10 cellular contexts compared by ENCODE assay signal in genomic region chr15:67523337-67523736, GRCh38. TPM values are rescaled to one million over a fixed set of nuclear protein-coding genes. Genes with fewer than 3 reads are reported as not detected.
DNase-seq lines count a peak whose midpoint lies in the region; ATAC-seq lines count a peak whose summit lies in the region.
"Had no signal": no experiment of that assay in that cellular context is flagged by ENCODE, and none has a peak within 500 bp of the region (broad histone marks: within the 10 kb centered on the region; RNA-seq: fewer than 3 reads in every experiment).

No MANE protein-coding gene starts in this region.

- H3K27me3 ChIP-seq in ACC112 (ENCODE audit: insufficient read depth, low read length): no peaks in the 10 kb centered on the region
- H3K27me3 ChIP-seq in GM23248 (replicated peaks; ENCODE audit: insufficient read depth): no peaks in the 10 kb centered on the region
- H3K27me3 ChIP-seq in mesenchymal stem cell (ENCODE audit: control insufficient read depth in 1 of 2, insufficient read depth in 1 of 2, low read length in 2 of 2): no peaks in the 10 kb centered on the region
- no peaks in the 10 kb centered on the region for H3K27me3 ChIP-seq in aorta (ENCODE audit: control insufficient read depth in 1 of 2, insufficient read depth in 2 of 2, low read length in 1 of 2)

- H3K4me1 ChIP-seq in ACC112 (ENCODE audit: control insufficient read depth, insufficient read depth, low read length, unreplicated experiment) (peaks cover 21% of the 10 kb centered on the region), GM23248 (ENCODE audit: insufficient read depth) (peaks cover 27% of the 10 kb centered on the region), mesenchymal stem cell (ENCODE audit: control insufficient read depth, insufficient read depth, low read depth, low read length) (peaks cover 6% of the 10 kb centered on the region), aorta (ENCODE audit: control insufficient read depth in 1 of 2, insufficient read depth in 2 of 2, low read length in 2 of 2) (no peaks in the 10 kb centered on the region)

- peak overlapping the region; percentile 99 for H3K4me2 ChIP-seq in GM23248 (ENCODE audit: unreplicated experiment)
- H3K4me2 ChIP-seq in mesenchymal stem cell (ENCODE audit: low read length, poor library complexity, severe bottlenecking): no peak overlapping the region

- POLR2A ChIA-PET in activated CD8-positive, alpha-beta T cell treated with anti-CD3 and anti-CD28 coated beads, Interleukin-2, amount 10 ng/mL, durations not matched to agents 7 days and 5 days (lab: Charles Lee): no interaction called here

- no peak overlapping the region for H2BK15ac ChIP-seq in mesenchymal stem cell (ENCODE audit: low read depth, poor library complexity, severe bottlenecking)

- H2BK5ac ChIP-seq in mesenchymal stem cell (ENCODE audit: low read depth, low read length, poor library complexity, severe bottlenecking): no peak overlapping the region

- H3K79me2 ChIP-seq in ACC112 (ENCODE audit: control insufficient read depth, insufficient read depth, low read length, unreplicated experiment): peaks cover 37% of the 10 kb centered on the region
- peaks cover 57% of the 10 kb centered on the region for H3K79me2 ChIP-seq in GM23248 (ENCODE audit: insufficient read depth)

- DNase-seq in GM23248 (no peak), mesenchymal stem cell (no peak), NCI-H2029 treated with DMSO at 0.1 percent for 48 hours (lab: John Stamatoyannopoulos, UW) (no peak), aorta (no peak), NCI-H187 (lab: John Stamatoyannopoulos, UW) (no peak), DMS 273 treated with DMSO at 0.1 percent for 48 hours (lab: John Stamatoyannopoulos, UW) (no peak)
- DNase-seq in activated CD8-positive, alpha-beta T cell treated with anti-CD3 and anti-CD28 coated beads, Interleukin-2, amount 10 ng/mL, durations not matched to agents 7 days and 5 days: no peak
- DNase-seq: COR-L47, NCI-H526 treated with DMSO at 0.1 percent for 48 hours had no signal

- peak overlapping the region; percentile 15 for H3K4me3 Mint-ChIP-seq in activated CD8-positive, alpha-beta T cell treated with anti-CD3 and anti-CD28 coated beads, Interleukin-2, amount 10 ng/mL, durations not matched to agents 7 days and 5 days

- H3K9ac ChIP-seq in GM23248: peak overlapping the region; percentile 96
- H3K9ac ChIP-seq in mesenchymal stem cell (ENCODE audit: low read length): peak overlapping the region; percentile 98

- H3K23ac ChIP-seq in mesenchymal stem cell (ENCODE audit: low read length in 2 of 2): no peak overlapping the region

- H3K27ac Mint-ChIP-seq in activated CD8-positive, alpha-beta T cell treated with anti-CD3 and anti-CD28 coated beads, Interleukin-2, amount 10 ng/mL, durations not matched to agents 7 days and 5 days: no peak overlapping the region

- no peaks in the 10 kb centered on the region for H3K9me3 Mint-ChIP-seq in activated CD8-positive, alpha-beta T cell treated with anti-CD3 and anti-CD28 coated beads, Interleukin-2, amount 10 ng/mL, durations not matched to agents 7 days and 5 days (ENCODE audit: insufficient read depth)

- intact Hi-C loops in aorta (cut with DNase I): loop anchor here in 1 of 2 donors (10.0 kb wide), 1 partner anchor 311 kb away; no protein-coding TSS in a partner anchor

- H3K4me1 Mint-ChIP-seq in activated CD8-positive, alpha-beta T cell treated with anti-CD3 and anti-CD28 coated beads, Interleukin-2, amount 10 ng/mL, durations not matched to agents 7 days and 5 days (ENCODE audit: low read depth): peaks cover 24% of the 10 kb centered on the region

- H3K9me3 ChIP-seq in GM23248 (ENCODE audit: low read depth) (no peaks in the 10 kb centered on the region), mesenchymal stem cell (ENCODE audit: control insufficient read depth, low read length) (no peaks in the 10 kb centered on the region), aorta (ENCODE audit: control insufficient read depth, low read length) (no peaks in the 10 kb centered on the region)

- no peak overlapping the region for H4K91ac ChIP-seq in mesenchymal stem cell (ENCODE audit: low read length)

- 40 to 62% methylated on average over 1 of the region's 1 CpG for WGBS in GM23248 (ENCODE audit: low coverage in 1 of 2, low lambda C conversion rate in 2 of 2, missing lambda C conversion rate in 2 of 2), 2 experiments
- no CpG with 5 or more reads among the region's 1 CpG for WGBS in mesenchymal stem cell
- WGBS in aorta, 2 donors: 87 to 97% methylated on average over 1 of the region's 1 CpG

- no peak overlapping the region for H2AK5ac ChIP-seq in mesenchymal stem cell (ENCODE audit: low read length, severe bottlenecking)

- H4K8ac ChIP-seq in mesenchymal stem cell (ENCODE audit: low read length): no peak overlapping the region

- peaks cover 9% of the 10 kb centered on the region for H3K79me1 ChIP-seq in mesenchymal stem cell (replicated peaks; ENCODE audit: low read length, poor library complexity, severe bottlenecking)

- H2BK120ac ChIP-seq in mesenchymal stem cell (ENCODE audit: low read depth, low read length): no peak overlapping the region

- H3K9me2 ChIP-seq in GM23248 (ENCODE audit: insufficient read depth): 0 out of 2 replicates have a peak, but pooled peaks cover 5% of the 10 kb centered on the region

- H3K14ac ChIP-seq in mesenchymal stem cell (ENCODE audit: low read length in 2 of 2): no peak overlapping the region

- H2AFZ ChIP-seq in ACC112 (ENCODE audit: low read length, unreplicated experiment): no peak overlapping the region
- no peak overlapping the region for H2AFZ ChIP-seq in GM23248
- no peak overlapping the region for H2AFZ ChIP-seq in mesenchymal stem cell (ENCODE audit: low read depth, low read length)

- peaks cover 12% of the 10 kb centered on the region for H3F3A ChIP-seq in GM23248 (ENCODE audit: insufficient read depth)

- no peak overlapping the region for H3K27ac ChIP-seq in ACC112 (ENCODE audit: low read depth, low read length)
- H3K27ac ChIP-seq in GM23248: no peak overlapping the region
- H3K27ac ChIP-seq in mesenchymal stem cell (ENCODE audit: low read length, poor library complexity, severe bottlenecking): no peak overlapping the region
- H3K27ac ChIP-seq in aorta (ENCODE audit: low read depth in 1 of 2, low read length in 2 of 2): no peak overlapping the region

- in situ Hi-C loops in GM23248 (cut with MboI): no loop called here

- H3K27me3 Mint-ChIP-seq in activated CD8-positive, alpha-beta T cell treated with anti-CD3 and anti-CD28 coated beads, Interleukin-2, amount 10 ng/mL, durations not matched to agents 7 days and 5 days (ENCODE audit: low read depth): no peaks in the 10 kb centered on the region

- no peak overlapping the region for H2BK12ac ChIP-seq in mesenchymal stem cell (ENCODE audit: low read length in 2 of 2)

- peaks cover 19% of the 10 kb centered on the region for H3K36me3 Mint-ChIP-seq in activated CD8-positive, alpha-beta T cell treated with anti-CD3 and anti-CD28 coated beads, Interleukin-2, amount 10 ng/mL, durations not matched to agents 7 days and 5 days (ENCODE audit: low read depth)

- H4K20me1 ChIP-seq in GM23248 (ENCODE audit: insufficient read depth): no peaks in the 10 kb centered on the region

- H3K36me3 ChIP-seq in ACC112 (ENCODE audit: insufficient read depth, low read length) (peaks cover 4% of the 10 kb centered on the region; the same call in 1 of the 2 replicates), GM23248 (ENCODE audit: low read depth) (peaks cover 15% of the 10 kb centered on the region; the same call in 1 of the 2 replicates), mesenchymal stem cell (ENCODE audit: control insufficient read depth in 1 of 2, insufficient read depth in 2 of 2, low read depth in 1 of 2, low read length in 2 of 2) (peaks cover 0 to 24% of the 10 kb centered on the region in 2 experiments), aorta (ENCODE audit: control insufficient read depth in 1 of 2, insufficient read depth in 2 of 2, low read length in 1 of 2) (no peaks in the 10 kb centered on the region)

- CTCF ChIA-PET in activated CD8-positive, alpha-beta T cell treated with anti-CD3 and anti-CD28 coated beads, Interleukin-2, amount 10 ng/mL, durations not matched to agents 7 days and 5 days (lab: Charles Lee): interaction anchor here (0.5 to 1.3 kb wide), 2 partner anchors 312 to 593 kb away, joined by 3 to 6 read pairs; no protein-coding TSS in a partner anchor

- H3K4me3 ChIP-seq in ACC112 (ENCODE audit: low read depth, low read length): peak overlapping the region; percentile 89
- peak overlapping the region; percentile 97 for H3K4me3 ChIP-seq in GM23248
- H3K4me3 ChIP-seq in mesenchymal stem cell (ENCODE audit: insufficient read depth in 1 of 2, low read depth in 1 of 2, low read length in 2 of 2): peak overlapping the region in 1 of 2 experiments; percentile 97
- no peak overlapping the region for H3K4me3 ChIP-seq in aorta (ENCODE audit: low read length in 2 of 2)

- H3K18ac ChIP-seq in mesenchymal stem cell (ENCODE audit: low read depth in 1 of 2, low read length in 2 of 2): no peak overlapping the region

- H3K4ac ChIP-seq in mesenchymal stem cell (ENCODE audit: low read depth in 1 of 2, low read length in 2 of 2): no peak overlapping the region

- ATAC-seq in activated CD8-positive, alpha-beta T cell treated with anti-CD3 and anti-CD28 coated beads, Interleukin-2, amount 10 ng/mL, durations not matched to agents 7 days and 5 days: no peak
- ATAC-seq in aorta (ENCODE audit: low FRiP score): no peak

RNA-seq across cellular contexts. Expression of gene C15orf61, which starts 2.4 kb away (rescaled TPM):
- 2.8 and 3.7 TPM in 2 replicates for total RNA-seq in GM23248 (2014; rRNA removed; shearing (Covaris generic))
- 9.1 and 10.5 TPM in 2 replicates for polyA plus RNA-seq in GM23248 (2016; fragmentation: Nextera tagmentation; extraction: Ambion mirVana)
- 1 to 10 TPM; 5.4 to 5.7 TPM for total RNA-seq in activated CD8-positive, alpha-beta T cell treated with anti-CD3 and anti-CD28 coated beads, Interleukin-2, amount 10 ng/mL, durations not matched to agents 7 days and 5 days
- polyA plus RNA-seq in mesenchymal stem cell (2013, experiment 1 of 2): 3.9 TPM
- polyA plus RNA-seq in mesenchymal stem cell (2013, experiment 2 of 2): 4.9 TPM
- 1 to 10 TPM; 3.0 to 4.4 TPM for total RNA-seq in aorta
- polyA plus RNA-seq in aorta: 1 to 10 TPM; 1.2 to 4.9 TPM

RNA-seq across cellular contexts. Expression of gene MAP2K5, which starts 19.2 kb away (rescaled TPM):
- 2.8 and 2.9 TPM in 2 replicates for total RNA-seq in GM23248 (2014; rRNA removed; shearing (Covaris generic))
- polyA plus RNA-seq in GM23248 (2016; fragmentation: Nextera tagmentation; extraction: Ambion mirVana) (15.0 and 15.6 TPM in 2 replicates), aorta (10 to 100 TPM in 1 of 2 donors, 1 to 10 TPM in 1; 7.3 to 16.5 TPM)
- 10 to 100 TPM; 18.3 to 20.9 TPM for total RNA-seq in activated CD8-positive, alpha-beta T cell treated with anti-CD3 and anti-CD28 coated beads, Interleukin-2, amount 10 ng/mL, durations not matched to agents 7 days and 5 days
- 14.1 TPM for polyA plus RNA-seq in mesenchymal stem cell (2013, experiment 1 of 2)
- 13.7 TPM for polyA plus RNA-seq in mesenchymal stem cell (2013, experiment 2 of 2)
- 10 to 100 TPM; 17.6 to 29.2 TPM for total RNA-seq in aorta

Comparison
In these comparisons a context has a peak if more than half of its experiments do, and no peak if none do; other contexts are left out.
1. H3K4me3 ChIP-seq: peak in ACC112 (single experiment) and GM23248 (single experiment); none in aorta (0 of 2).